8 cellular contexts compared by ENCODE assay signal in genomic region chr19:5803441-5803751, GRCh38. TPM values are rescaled to one million over a fixed set of nuclear protein-coding genes. Genes with fewer than 3 reads are reported as not detected.
DNase-seq lines count a peak whose midpoint lies in the region; ATAC-seq, FAIRE-seq and TF ChIP-seq lines count a peak whose summit lies in the region.

No MANE protein-coding gene starts in this region.

- no peak for TF ChIP-seq POLR2A in GM12892 (IDR thresholded peaks at IDR 0.05; ENCODE audit: low read depth, low read length)

- peaks cover 9 to 60% (median 38%) of the 10 kb centered on the region in 3 donors for H3K27me3 Mint-ChIP-seq in naive B cell

- H3K36me3 ChIP-seq in BJ (ENCODE audit: control insufficient read depth, insufficient read depth, low read length) (no peaks in the 10 kb centered on the region), bronchial epithelial cell (ENCODE audit: control insufficient read depth, insufficient read depth, low read length) (no peaks in the 10 kb centered on the region)

- POLR2A ChIA-PET in BJ (lab: Charles Lee): no interaction called here

- no peak for DNase-seq in BJ (ENCODE audit: low read depth)
- DNase-seq in Jurkat, Clone E6-1 (ENCODE audit: low read depth, low spot score): no peak
- peak; percentile 15 for DNase-seq in bronchial epithelial cell (ENCODE audit: low read depth)
- no peak for DNase-seq in naive B cell
- DNase-seq in cerebellar nuclear complex (lab: John Stamatoyannopoulos, UW): no peak
- DNase-seq in GM12892 (ENCODE audit: insufficient read length): no peak
- DNase-seq in glomerular visceral epithelial cell (ENCODE audit: extremely low spot score): no peak
- DNase-seq in DMS 273 (lab: John Stamatoyannopoulos, UW; ENCODE audit: unreplicated experiment): no peak

- no peak for TF ChIP-seq CTCF in BJ (IDR thresholded peaks at IDR 0.05; ENCODE audit: insufficient read depth, low read depth, low read length)
- no peak for TF ChIP-seq CTCF in bronchial epithelial cell (IDR thresholded peaks at IDR 0.05; ENCODE audit: insufficient read depth, low read length, severe bottlenecking)

- peak overlapping the region in 1 of 6 donors; percentile 32 for H3K27ac Mint-ChIP-seq in naive B cell

- CTCF ChIA-PET in BJ (lab: Yijun Ruan, JAX): interaction anchor here (0.6 to 2.8 kb wide), 39 partner anchors 9 to 245 kb away, joined by 3 to 80 read pairs (median 6); partner anchors contain the start of genes DUS3L, FUT3, NDUFA11 and RANBP3

- H3K4me1 Mint-ChIP-seq in naive B cell: peaks cover 16 to 28% (median 19%) of the 10 kb centered on the region in 3 donors

- no peak for FAIRE-seq in bronchial epithelial cell (lab: Jason Lieb, UNC)
- FAIRE-seq in GM12892 (lab: Jason Lieb, UNC): no peak

- ATAC-seq in naive B cell (ENCODE audit: low read depth in 2 of 2): no peak

- H3K27me3 ChIP-seq in BJ (ENCODE audit: control insufficient read depth, insufficient read depth, low read length) (peaks cover 9% of the 10 kb centered on the region), bronchial epithelial cell (ENCODE audit: control insufficient read depth, insufficient read depth, low read length) (peaks cover 9% of the 10 kb centered on the region)

- H3K4me3 ChIP-seq in BJ (ENCODE audit: low read depth, low read length): peak overlapping the region; percentile 10; the same call in 1 of the 2 replicates
- H3K4me3 ChIP-seq in Jurkat, Clone E6-1 (ENCODE audit: low read length): peak overlapping the region; percentile 37
- H3K4me3 ChIP-seq in bronchial epithelial cell (ENCODE audit: low read depth, low read length): peak overlapping the region; percentile 24

- no peaks in the 10 kb centered on the region for H3K36me3 Mint-ChIP-seq in naive B cell

- peak overlapping the region; percentile 44 to 88 (median 72) for H3K4me3 Mint-ChIP-seq in naive B cell

- no peaks in the 10 kb centered on the region for H3K9me3 Mint-ChIP-seq in naive B cell

RNA-seq across cellular contexts. Expression of gene NRTN, which starts 1.5 kb away (rescaled TPM):
- 0.20 and 0.22 TPM in 2 replicates for polyA plus RNA-seq in BJ (2011; rRNA removed)
- polyA minus RNA-seq in BJ (2011; rRNA and poly(A)+ RNA removed): 0.41 TPM in 1 of 2 replicates, not detected in the other
- 6.9 TPM for polyA plus RNA-seq in Jurkat, Clone E6-1 (2012; ENCODE audit: insufficient read depth, insufficient read length)
- total RNA-seq in bronchial epithelial cell: 0.51 and 1.3 TPM in 2 replicates
- polyA plus RNA-seq in naive B cell (ENCODE audit: low read depth in 6 of 6): under 1 TPM in 2 of 6 donors, not detected in 4; 0.28 to 0.29 TPM
- not detected for polyA plus RNA-seq in GM12892 (2012; ENCODE audit: missing spikeins)

RNA-seq across cellular contexts. Expression of gene DUS3L, which starts 12.4 kb away (rescaled TPM):
- polyA plus RNA-seq in BJ (2011; rRNA removed) (9.9 and 13.7 TPM in 2 replicates), naive B cell (ENCODE audit: low read depth in 6 of 6) (10 to 100 TPM; 27.1 to 45.2 (median 35.5) TPM)
- 20.1 TPM in 2 replicates for polyA minus RNA-seq in BJ (2011; rRNA and poly(A)+ RNA removed)
- 84.4 TPM for polyA plus RNA-seq in Jurkat, Clone E6-1 (2012; ENCODE audit: insufficient read depth, insufficient read length)
- 26.8 and 55.5 TPM in 2 replicates for total RNA-seq in bronchial epithelial cell
- 31.9 TPM for polyA plus RNA-seq in GM12892 (2012; ENCODE audit: missing spikeins)

RNA-seq across cellular contexts. Expression of gene PRR22, which starts 18.9 kb away (rescaled TPM):
- polyA plus RNA-seq in BJ (2011; rRNA removed) (0.28 and 0.53 TPM in 2 replicates), naive B cell (ENCODE audit: low read depth in 6 of 6) (under 1 TPM in 3 of 6 donors, not detected in 3; 0.25 to 0.28 (median 0.25) TPM)
- 0.14 and 0.46 TPM in 2 replicates for polyA minus RNA-seq in BJ (2011; rRNA and poly(A)+ RNA removed)
- 7.1 TPM for polyA plus RNA-seq in Jurkat, Clone E6-1 (2012; ENCODE audit: insufficient read depth, insufficient read length)
- total RNA-seq in bronchial epithelial cell: 0.26 and 0.53 TPM in 2 replicates
- 0.32 TPM for polyA plus RNA-seq in GM12892 (2012; ENCODE audit: missing spikeins)

RNA-seq across cellular contexts. Expression of gene FUT6, which starts 36.1 kb away (rescaled TPM):
- polyA plus RNA-seq in BJ (2011; rRNA removed): not detected in 2 replicates
- polyA minus RNA-seq in BJ (2011; rRNA and poly(A)+ RNA removed): not detected in 2 replicates
- not detected for polyA plus RNA-seq in Jurkat, Clone E6-1 (2012; ENCODE audit: insufficient read depth, insufficient read length)
- total RNA-seq in bronchial epithelial cell: 2.1 and 7.9 TPM in 2 replicates
- polyA plus RNA-seq in naive B cell (ENCODE audit: low read depth in 6 of 6): not detected
- polyA plus RNA-seq in GM12892 (2012; ENCODE audit: missing spikeins): not detected

RNA-seq across cellular contexts. Expression of gene FUT3, which starts 47.9 kb away (rescaled TPM):
- not detected in 2 replicates for polyA plus RNA-seq in BJ (2011; rRNA removed)
- polyA minus RNA-seq in BJ (2011; rRNA and poly(A)+ RNA removed): not detected in 2 replicates
- polyA plus RNA-seq in Jurkat, Clone E6-1 (2012; ENCODE audit: insufficient read depth, insufficient read length): not detected
- total RNA-seq in bronchial epithelial cell: 16.1 and 40.8 TPM in 2 replicates
- polyA plus RNA-seq in naive B cell (ENCODE audit: low read depth in 6 of 6): not detected
- polyA plus RNA-seq in GM12892 (2012; ENCODE audit: missing spikeins): 0.81 TPM
